In genomic region chr1:197303463-197303862, GRCh38 we compare ENCODE assay signal across 19 cellular contexts. TPM values are rescaled to one million over a fixed set of nuclear protein-coding genes. Genes with fewer than 3 reads are reported as not detected.
DNase-seq lines count a peak whose midpoint lies in the region; ATAC-seq, FAIRE-seq and TF ChIP-seq lines count a peak whose summit lies in the region.
"Had no signal": no experiment of that assay in that cellular context is flagged by ENCODE, and none has a peak within 500 bp of the region (broad histone marks: within the 10 kb centered on the region; RNA-seq: fewer than 3 reads in every experiment).

No MANE protein-coding gene starts in this region.

- CTCF ChIA-PET in PC-3 (lab: Charles Lee): no interaction called here

- no peaks in the 10 kb centered on the region for H3K36me3 Mint-ChIP-seq in astrocyte (ENCODE audit: low read depth, unreplicated experiment)

- H3K9ac ChIP-seq in PC-3 (ENCODE audit: low read length) (no peak overlapping the region), astrocyte (ENCODE audit: low read length) (no peak overlapping the region)

- no TSS peak for BruUV-seq in PC-3 (replicated peaks; lab: Mats Ljungman, UMichigan)

- no peaks in the 10 kb centered on the region for H3K9me2 ChIP-seq in PC-3 (replicated peaks; ENCODE audit: low read length)

- no peak for DNase-seq in D721Med (ENCODE audit: insufficient read length, low spot score)
- DNase-seq in PC-3: peak; percentile 20
- peak; percentile 22 for DNase-seq in astrocyte (ENCODE audit: low read depth)
- DNase-seq in C1 segment of cervical spinal cord (lab: John Stamatoyannopoulos, UW): no peak
- no peak for DNase-seq in SJCRH30
- DNase-seq: BE2C; Calu3; CD4-positive, alpha-beta T cell; DMS 273 treated with DMSO at 0.1 percent for 48 hours; DMS53; DND-41 had no signal

- peaks cover 9% of the 10 kb centered on the region for H3K4me1 Mint-ChIP-seq in astrocyte (ENCODE audit: low read depth, unreplicated experiment)

- ATAC-seq in PC-3 (no peak), GM18519 (IDR thresholded peaks at IDR 0.05; ENCODE audit: low FRiP score, unreplicated experiment) (no peak)
- ATAC-seq: GM23338 had no signal

- POLR2A ChIA-PET in PC-3 (lab: Charles Lee; ENCODE audit: unreplicated experiment): no interaction called here

- H3K27me3 Mint-ChIP-seq in astrocyte (ENCODE audit: low read depth, unreplicated experiment): no peaks in the 10 kb centered on the region

- H3K36me3 ChIP-seq in PC-3 (ENCODE audit: low read depth, low read length) (no peaks in the 10 kb centered on the region), astrocyte (ENCODE audit: insufficient read depth, low read length) (no peaks in the 10 kb centered on the region), SJCRH30 (no peaks in the 10 kb centered on the region)
- H3K36me3 ChIP-seq: BE2C had no signal

- H2AFZ ChIP-seq in PC-3 (ENCODE audit: low read length) (no peak overlapping the region), astrocyte (ENCODE audit: low read depth, low read length) (no peak overlapping the region)
- H2AFZ ChIP-seq: GM23338 had no signal

- H3K4me1 ChIP-seq in PC-3 (ENCODE audit: insufficient read depth, low read length) (peaks cover 6% of the 10 kb centered on the region; the same call in 1 of the 2 replicates), astrocyte (ENCODE audit: insufficient read depth, low read length) (no peaks in the 10 kb centered on the region), SJCRH30 (no peaks in the 10 kb centered on the region)
- H3K4me1 ChIP-seq: BE2C had no signal

- H3K9me3 Mint-ChIP-seq in astrocyte (ENCODE audit: unreplicated experiment): no peaks in the 10 kb centered on the region
- H3K9me3 Mint-ChIP-seq: CD4-positive, alpha-beta T cell; GM23338 had no signal

- no peaks in the 10 kb centered on the region for H3K27me3 ChIP-seq in PC-3 (ENCODE audit: low read length)
- no peaks in the 10 kb centered on the region for H3K27me3 ChIP-seq in astrocyte (ENCODE audit: insufficient read depth, low read length)
- no peaks in the 10 kb centered on the region for H3K27me3 ChIP-seq in SJCRH30
- H3K27me3 ChIP-seq: BE2C had no signal

- H3K4me2 ChIP-seq in PC-3 (ENCODE audit: low read length) (no peak overlapping the region), astrocyte (ENCODE audit: low read length) (no peak overlapping the region)
- H3K4me2 ChIP-seq: GM23338 had no signal

- H3K4me3 Mint-ChIP-seq in astrocyte (ENCODE audit: unreplicated experiment): no peak overlapping the region
- H3K4me3 Mint-ChIP-seq: CD4-positive, alpha-beta T cell; GM23338 had no signal

- H3K27ac ChIP-seq in PC-3 (ENCODE audit: low read length) (no peak overlapping the region), astrocyte (ENCODE audit: low read depth, low read length) (no peak overlapping the region), SJCRH30 (no peak overlapping the region)
- H3K27ac ChIP-seq: C4-2B had no signal

- H3K9me3 ChIP-seq in PC-3 (ENCODE audit: low read length) (no peaks in the 10 kb centered on the region), astrocyte (ENCODE audit: insufficient read depth, low read depth, low read length) (no peaks in the 10 kb centered on the region), SJCRH30 (replicated peaks) (no peaks in the 10 kb centered on the region)
- H3K9me3 ChIP-seq: BE2C had no signal

- H3K79me2 ChIP-seq in PC-3 (ENCODE audit: low read length) (no peaks in the 10 kb centered on the region), astrocyte (ENCODE audit: insufficient read depth, low read length) (no peaks in the 10 kb centered on the region)

- no peak overlapping the region for H3K27ac Mint-ChIP-seq in astrocyte (ENCODE audit: unreplicated experiment)
- H3K27ac Mint-ChIP-seq: CD4-positive, alpha-beta T cell; GM23338 had no signal

- H3K4me3 ChIP-seq in PC-3 (ENCODE audit: low read length) (no peak overlapping the region), astrocyte (ENCODE audit: insufficient read depth, low read depth, low read length) (no peak overlapping the region), SJCRH30 (no peak overlapping the region)
- H3K4me3 ChIP-seq: GM23338 had no signal

- FAIRE-seq in D721Med (lab: Jason Lieb, UNC): peak; percentile 71
- FAIRE-seq in astrocyte (lab: Jason Lieb, UNC): no peak
- FAIRE-seq: G401.6, GM12891, H54 had no signal

- H3F3A ChIP-seq in PC-3 (ENCODE audit: low read length, unreplicated experiment): no peaks in the 10 kb centered on the region

- H4K20me1 ChIP-seq in PC-3 (ENCODE audit: low read length) (no peaks in the 10 kb centered on the region), astrocyte (ENCODE audit: insufficient read depth, low read length) (no peaks in the 10 kb centered on the region)

- intact Hi-C loops in PC-3 (cut with micrococcal nuclease): no loop called here

- TF ChIP-seq CTCF in D721Med (IDR thresholded peaks at IDR 0.05; ENCODE audit: insufficient read depth, missing control alignments): no peak
- TF ChIP-seq CTCF in PC-3 (conservative IDR thresholded peaks at IDR 0.05; ENCODE audit: low read depth, low read length): no peak
- no peak for TF ChIP-seq CTCF in astrocyte (IDR thresholded peaks at IDR 0.05; ENCODE audit: insufficient read depth, low read depth, low read length)

RNA-seq across cellular contexts. Expression of gene CRB1, which starts 35.4 kb away (rescaled TPM):
- 0.07 TPM in 1 of 2 replicates, not detected in the other for total RNA-seq in PC-3 (2014; rRNA removed)
- not detected in 2 replicates for total RNA-seq in astrocyte
- 0.08 TPM in 1 of 2 replicates, not detected in the other for total RNA-seq in SJCRH30 (2014; rRNA removed; shearing (Covaris generic))
- total RNA-seq: A172, Calu3, HT-29 had no signal

Comparison
In these comparisons a context has a peak if more than half of its experiments do, and no peak if none do; other contexts are left out.
1. DNase-seq: peak in PC-3 (single experiment) and astrocyte (single experiment); none in D721Med (single experiment), C1 segment of cervical spinal cord (0 of 14) and SJCRH30 (0 of 2).